ENCODE assay signal across 1 cellular context in the genomic region with DNA sequence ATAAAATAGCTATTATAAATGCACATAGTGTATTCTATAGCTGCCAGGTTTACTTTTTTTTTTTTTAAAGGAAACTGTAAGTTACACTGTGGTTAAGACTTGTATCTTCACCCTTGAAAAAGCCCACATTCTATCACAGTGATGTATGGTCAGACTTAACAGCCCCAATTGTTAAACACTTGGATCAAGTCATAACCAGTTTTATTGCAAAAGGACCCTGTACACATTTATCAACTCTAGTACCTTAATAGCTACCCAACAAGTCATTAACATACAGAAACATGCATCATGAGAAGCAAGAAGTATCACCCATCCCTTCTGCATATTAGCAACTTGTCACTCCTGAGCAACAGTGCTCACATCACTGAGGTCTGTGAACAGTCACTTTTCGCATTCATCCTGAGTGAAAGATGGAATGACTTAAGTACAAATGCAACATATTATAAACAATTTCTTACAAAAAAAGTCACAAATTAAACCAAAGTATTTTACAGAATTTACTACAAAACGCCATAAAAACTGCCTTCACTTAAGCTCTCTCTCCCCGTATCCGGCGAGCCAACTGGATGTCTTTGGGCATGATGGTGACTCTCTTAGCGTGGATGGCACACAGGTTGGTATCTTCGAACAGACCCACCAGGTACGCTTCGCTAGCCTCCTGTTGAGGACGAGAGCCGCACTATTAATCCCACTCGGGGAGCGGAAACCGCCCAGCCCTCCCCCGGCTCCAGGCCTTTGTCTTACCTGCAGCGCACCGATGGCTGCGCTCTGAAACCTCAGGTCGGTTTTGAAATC.
TF ChIP-seq lines count a peak whose summit lies in the region.

No MANE protein-coding gene starts in this region.

TF ChIP-seq in SK-N-SH treated with all-trans-retinoic acid at 6 μM for 48 hours, 23 proteins besides CTCF, POLR2A, EP300 and RAD21:
- 0 out of 2 replicates have a peak, but pooled peaks have one; percentile 12 for TF ChIP-seq ZC3H10 (CRISPR knock-in tag; IDR thresholded peaks at IDR 0.05)
- TF ChIP-seq CSRNP3 (CRISPR knock-in tag; IDR thresholded peaks at IDR 0.05) = peak; percentile 57; the same call in 1 of the 2 replicates
